13 cellular contexts compared by ENCODE assay signal in genomic region chr10:22700489-22700888, GRCh38. TPM values are rescaled to one million over a fixed set of nuclear protein-coding genes. Genes with fewer than 3 reads are reported as not detected.
DNase-seq lines count a peak whose midpoint lies in the region; ATAC-seq, FAIRE-seq and TF ChIP-seq lines count a peak whose summit lies in the region.
"Had no signal": no experiment of that assay in that cellular context is flagged by ENCODE, and none has a peak within 500 bp of the region (broad histone marks: within the 10 kb centered on the region; RNA-seq: fewer than 3 reads in every experiment).

No MANE protein-coding gene starts in this region.

- intact Hi-C loops in pancreas (cut with DNase I), result no loop called here

- FAIRE-seq in pancreas (lab: Jason Lieb, UNC), result no peak
- FAIRE-seq: urothelium cell line had no signal

- peaks cover 0 to 24% (median 5%) of the 10 kb centered on the region in 3 donors for H3K4me1 ChIP-seq in pancreas

- H3K27me3 ChIP-seq in pancreas, result no peaks in the 10 kb centered on the region
- H3K27me3 ChIP-seq: sigmoid colon had no signal

- peak overlapping the region; percentile 32 for H3K27ac ChIP-seq in caudate nucleus (ENCODE audit: low read depth, low read length)
- no peak overlapping the region for H3K27ac ChIP-seq in pancreas
- H3K27ac ChIP-seq: sigmoid colon had no signal

- DNase-seq in COLO668 (lab: John Stamatoyannopoulos, UW; ENCODE audit: unreplicated experiment), result peak; percentile 70
- no peak for DNase-seq in caudate nucleus (lab: John Stamatoyannopoulos, UW)
- DNase-seq in pancreas, result no peak
- DNase-seq in NCI-H1436 (lab: John Stamatoyannopoulos, UW), result no peak
- no peak for DNase-seq in NK-92 (lab: John Stamatoyannopoulos, UW; ENCODE audit: unreplicated experiment)
- no peak for DNase-seq in cerebellar nuclear complex (lab: John Stamatoyannopoulos, UW)
- DNase-seq: activated naive CD4-positive, alpha-beta T cell treated with Interleukin-2 at 50 U/mL for 16 hours; C1 segment of cervical spinal cord; NCI-H524; sigmoid colon had no signal

- ATAC-seq in GM19025 (IDR thresholded peaks at IDR 0.05; ENCODE audit: low read depth, unreplicated experiment), result peak; percentile 52
- peak; percentile 55 for ATAC-seq in HG03280 (IDR thresholded peaks at IDR 0.05; ENCODE audit: unreplicated experiment)
- ATAC-seq in pancreas, result no peak

- H3K36me3 ChIP-seq in pancreas, result no peaks in the 10 kb centered on the region
- H3K36me3 ChIP-seq: sigmoid colon had no signal

- WGBS in pancreas, 2 donors, result 75 to 81% methylated on average over 5 of the region's 5 CpGs

- H3K4me3 ChIP-seq in pancreas, result no peak overlapping the region
- H3K4me3 ChIP-seq: sigmoid colon had no signal

- no peak for TF ChIP-seq CTCF in pancreas (IDR thresholded peaks at IDR 0.05)

- no peaks in the 10 kb centered on the region for H3K9me3 ChIP-seq in pancreas
- H3K9me3 ChIP-seq: sigmoid colon had no signal

RNA-seq across cellular contexts. Expression of gene PIP4K2A, which starts 13.9 kb away (rescaled TPM):
- 10 to 100 TPM in 2 of 6 donors, 1 to 10 TPM in 4; 5.6 to 17.8 (median 7.9) TPM for total RNA-seq in pancreas
- 1 to 10 TPM; 3.6 to 4.3 TPM for polyA plus RNA-seq in pancreas

Comparison
In these comparisons a context has a peak if more than half of its experiments do, and no peak if none do; other contexts are left out.
1. ATAC-seq: peak in GM19025 (single experiment) and HG03280 (single experiment); none in pancreas (0 of 4).